Comparison of ENCODE assay signal across 19 cellular contexts in the genomic region with DNA sequence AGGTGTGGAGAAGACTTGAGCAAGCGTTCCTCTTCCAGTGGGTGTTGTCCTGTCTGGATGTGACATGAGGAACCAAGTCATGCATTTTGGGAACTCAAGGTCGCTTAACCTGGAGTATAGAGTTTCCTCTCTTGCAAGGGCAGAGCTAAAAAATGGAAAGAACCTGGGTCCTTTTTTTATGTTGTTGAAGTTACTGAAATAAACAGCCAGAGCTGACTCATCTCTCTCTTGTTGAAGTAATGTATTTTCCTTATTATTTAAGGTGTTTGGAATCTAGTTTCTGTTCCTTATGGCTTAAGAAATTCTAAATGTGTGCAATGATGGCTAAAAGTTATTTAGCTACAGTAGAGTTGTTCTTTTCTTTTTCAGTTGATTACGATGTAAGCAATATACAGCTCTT.
A peak's percentile ranks its signal among the peaks of the same experiment; 100 is the strongest.
DNase-seq lines count a peak whose midpoint lies in the region; ATAC-seq, FAIRE-seq and TF ChIP-seq lines count a peak whose summit lies in the region.
"Had no signal": no experiment of that assay in that cellular context is flagged by ENCODE, and none has a peak within 500 bp of the region (broad histone marks: within the 10 kb centered on the region; RNA-seq: fewer than 3 reads in every experiment).

No MANE protein-coding gene starts in this region.

- H2AFZ ChIP-seq in H1 (ENCODE audit: low read length): no peak overlapping the region

- no peak overlapping the region for H3K4ac ChIP-seq in H1 (replicated peaks; ENCODE audit: insufficient read length, low read depth, low read length)

- H3K23me2 ChIP-seq in H1 (ENCODE audit: low read depth, low read length): no peaks in the 10 kb centered on the region

- H4K5ac ChIP-seq in H1 (ENCODE audit: insufficient read length, low read depth, low read length): no peak overlapping the region

- H3K4me3 ChIP-seq in heart right ventricle (no peak overlapping the region), H1 (ENCODE audit: extremely low read depth in 1 of 4, insufficient read depth in 2 of 4, low read depth in 3 of 4, low read length in 4 of 4) (no peak overlapping the region), muscle layer of duodenum (ENCODE audit: low read depth in 1 of 2, low read length in 2 of 2) (peak overlapping the region in 1 of 2 donors; percentile 3), upper lobe of right lung (no peak overlapping the region)
- H3K4me3 ChIP-seq: A549, ovary had no signal

- WGBS in heart right ventricle, 2 donors: 95 to 97% methylated on average over 3 of the region's 3 CpGs
- WGBS in H1 (ENCODE audit: extremely low coverage in 1 of 2, insufficient coverage in 1 of 2, insufficient read length in 1 of 2, insufficient replicate concordance in 2 of 2, low coverage in 1 of 2, low lambda C conversion rate in 2 of 2, missing lambda C conversion rate in 1 of 2), 2 experiments: 96% methylated on average over 3 of the region's 3 CpGs; no CpG with 5 or more reads in 1 of the 2 experiments

- POLR2A ChIA-PET in H1 (lab: Charles Lee; ENCODE audit: partially characterized antibody): no interaction called here

- H3K36me3 ChIP-seq in heart right ventricle (no peaks in the 10 kb centered on the region), H1 (ENCODE audit: control insufficient read depth in 2 of 4, insufficient read depth in 4 of 4, low read length in 3 of 4) (no peaks in the 10 kb centered on the region), muscle layer of duodenum (ENCODE audit: control insufficient read depth in 1 of 2, insufficient read depth in 2 of 2, low read length in 2 of 2) (peaks cover 0 to 8% of the 10 kb centered on the region in 2 donors), upper lobe of right lung (no peaks in the 10 kb centered on the region)
- H3K36me3 ChIP-seq: ovary had no signal

- H3K27me3 ChIP-seq in heart right ventricle (no peaks in the 10 kb centered on the region), H1 (replicated peaks in 1 of 4; ENCODE audit: control insufficient read depth in 3 of 4, extremely low read depth in 1 of 4, insufficient read depth in 3 of 4, low read length in 3 of 4) (no peaks in the 10 kb centered on the region), muscle layer of duodenum (ENCODE audit: low read depth, low read length) (no peaks in the 10 kb centered on the region), upper lobe of right lung (no peaks in the 10 kb centered on the region)
- H3K27me3 ChIP-seq: ovary had no signal

- CTCF ChIA-PET in H1 (lab: Charles Lee; ENCODE audit: partially characterized antibody): interaction anchor here (0.5 to 1.0 kb wide), 3 partner anchors 10 to 292 kb away, joined by 3 to 5 read pairs (median 3); no protein-coding TSS in a partner anchor

- no peak for DNase-seq in heart right ventricle
- DNase-seq in left ventricle myocardium superior: no peak
- DNase-seq in H1 (ENCODE audit: low read depth in 1 of 2, low spot score in 2 of 2): no peak
- no peak for DNase-seq in upper lobe of right lung
- no peak for DNase-seq in activated naive CD4-positive, alpha-beta T cell treated with Interleukin-2 at 50 U/mL for 16 hours
- no peak for DNase-seq in HT-29 (ENCODE audit: low spot score)
- DNase-seq: activated CD4-positive, alpha-beta T cell treated with anti-CD3 and anti-CD28 coated beads, Interleukin-2, amount 10 ng/mL, durations not matched to agents 7 days and 5 days; activated T-cell treated with anti-CD3 and anti-CD28 coated beads, Interleukin-2, amount 50 U/mL, for 1 hour; central memory CD4-positive, alpha-beta T cell; DMS53; endodermal cell; islet precursor cell; NCI-H1694 had no signal

- no peaks in the 10 kb centered on the region for H3K79me2 ChIP-seq in H1 (ENCODE audit: control insufficient read depth in 1 of 2, insufficient read depth in 2 of 2, low read length in 2 of 2)

- no peak overlapping the region for H3K18ac ChIP-seq in H1 (ENCODE audit: extremely low read depth, low read length)

- TF ChIP-seq EP300 in H1 (IDR thresholded peaks at IDR 0.05; ENCODE audit: borderline replicate concordance in 1 of 2, low read depth in 2 of 2, low read length in 2 of 2): no peak

- H3K9me3 ChIP-seq in heart right ventricle (peaks cover 0 to 8% (median 5%) of the 10 kb centered on the region in 11 donors), H1 (ENCODE audit: insufficient read depth in 2 of 2, low read depth in 1 of 2, low read length in 1 of 2) (no peaks in the 10 kb centered on the region), muscle layer of duodenum (ENCODE audit: control insufficient read depth in 1 of 2, low read length in 2 of 2) (peaks cover 0 to 3% of the 10 kb centered on the region in 2 donors), upper lobe of right lung (no peaks in the 10 kb centered on the region)
- H3K9me3 ChIP-seq: A549, ovary had no signal

- H2BK12ac ChIP-seq in H1 (ENCODE audit: low read depth, low read length): 0 out of 2 replicates have a peak overlapping the region, but pooled peaks have one; percentile 39

- H3K4me1 ChIP-seq in heart right ventricle: peaks cover 4 to 78% (median 53%) of the 10 kb centered on the region in 9 donors
- H3K4me1 ChIP-seq in H1 (replicated peaks in 1 of 4; ENCODE audit: control insufficient read depth in 3 of 4, insufficient read depth in 4 of 4, low read length in 3 of 4): peaks cover 0 to 6% (median 0%) of the 10 kb centered on the region in 4 experiments; a peak in 3 of 7 replicates
- peaks cover 8 to 15% of the 10 kb centered on the region in 2 donors for H3K4me1 ChIP-seq in muscle layer of duodenum (ENCODE audit: control insufficient read depth in 1 of 2, insufficient read depth in 2 of 2, low read length in 2 of 2)
- peaks cover 21% of the 10 kb centered on the region for H3K4me1 ChIP-seq in upper lobe of right lung

- H3K4me2 ChIP-seq in H1 (ENCODE audit: insufficient read depth in 1 of 2, low read depth in 2 of 2, low read length in 2 of 2): no peak overlapping the region
- H3K4me2 ChIP-seq: A549 had no signal

- TF ChIP-seq RAD21 in H1 (IDR thresholded peaks at IDR 0.05 in 1 of 2, conservative IDR thresholded peaks at IDR 0.05 in 1 of 2; ENCODE audit: low read depth in 2 of 2, low read length in 2 of 2): no peak

- no peaks in the 10 kb centered on the region for H3K79me1 ChIP-seq in H1 (ENCODE audit: low read depth, low read length)

- ATAC-seq in heart right ventricle: no peak
- no peak for ATAC-seq in left ventricle myocardium superior
- peak; percentile 45 for ATAC-seq in upper lobe of right lung
- no peak for ATAC-seq in HG02885 (IDR thresholded peaks at IDR 0.05; ENCODE audit: poor library complexity, unreplicated experiment)
- ATAC-seq: A549, SK-N-SH treated with all-trans-retinoic acid at 6 μM for 48 hours had no signal

- no peak for TF ChIP-seq POLR2A in H1 (IDR thresholded peaks at IDR 0.05; ENCODE audit: control extremely low read depth in 1 of 2, low read depth in 2 of 2, low read length in 2 of 2)

- H3K27ac ChIP-seq in heart right ventricle (peak overlapping the region in 8 of 10 donors; percentile 41 to 73 (median 67)), H1 (ENCODE audit: low read depth, low read length) (no peak overlapping the region), muscle layer of duodenum (ENCODE audit: low read length) (peak overlapping the region; percentile 89), upper lobe of right lung (peak overlapping the region; percentile 47)
- H3K27ac ChIP-seq: A549 had no signal

- H2BK5ac ChIP-seq in H1 (ENCODE audit: low read depth, low read length): no peak overlapping the region

- no peak for FAIRE-seq in H1 (lab: Jason Lieb, UNC)
- FAIRE-seq: A549, TTC549 had no signal

- TF ChIP-seq CTCF in heart right ventricle (IDR thresholded peaks at IDR 0.05) (no peak), H1 (IDR thresholded peaks at IDR 0.05; ENCODE audit: control extremely low read depth in 1 of 3, insufficient read depth in 1 of 3, low read depth in 1 of 3, low read length in 3 of 3) (no peak), upper lobe of right lung (IDR thresholded peaks at IDR 0.05) (no peak)

- H3K9ac ChIP-seq in H1 (replicated peaks in 1 of 4; ENCODE audit: extremely low read depth in 1 of 4, low read depth in 3 of 4, low read length in 3 of 4): no peak overlapping the region

- intact Hi-C loops in heart right ventricle (cut with DNase I) (loop anchor here in 4 of 10 donors (5.0 to 10.0 kb wide), 4 partner anchors 52 to 318 kb away; a partner anchor contains a TSS), left ventricle myocardium superior (cut with micrococcal nuclease) (no loop called here), upper lobe of right lung (cut with DNase I) (no loop called here)

- H2BK120ac ChIP-seq in H1 (replicated peaks; ENCODE audit: low read depth, low read length): no peak overlapping the region

- H2BK15ac ChIP-seq in H1 (ENCODE audit: low read length): no peak overlapping the region

- no peaks in the 10 kb centered on the region for H4K20me1 ChIP-seq in H1 (replicated peaks in 1 of 2; ENCODE audit: control insufficient read depth in 1 of 2, insufficient read depth in 2 of 2, low read length in 2 of 2)

- no peak overlapping the region for H3K56ac ChIP-seq in H1 (replicated peaks; ENCODE audit: insufficient read length, low read depth, low read length)

- no peak overlapping the region for H2AK5ac ChIP-seq in H1 (ENCODE audit: low read depth, low read length)

- no peak overlapping the region for H3K23ac ChIP-seq in H1 (ENCODE audit: insufficient read length)

- H4K8ac ChIP-seq in H1 (ENCODE audit: extremely low read depth, insufficient read depth, low read length): no peak overlapping the region

- H2BK20ac ChIP-seq in H1 (ENCODE audit: low read length): 0 out of 2 replicates have a peak overlapping the region, but pooled peaks have one; percentile 40

- no peak overlapping the region for H4K91ac ChIP-seq in H1 (replicated peaks; ENCODE audit: insufficient read length, low read length)

- no peak overlapping the region for H3K14ac ChIP-seq in H1 (ENCODE audit: insufficient read length)

TF ChIP-seq in H1, 55 proteins besides CTCF, POLR2A, EP300 and RAD21:
- TF ChIP-seq MAFK (IDR thresholded peaks at IDR 0.05; ENCODE audit: low read depth, low read length) (no peak), TEAD4 (IDR thresholded peaks at IDR 0.05; ENCODE audit: low read depth, low read length) (no peak), NRF1 (IDR thresholded peaks at IDR 0.05; ENCODE audit: low read depth, low read length) (no peak), EZH2 (IDR thresholded peaks at IDR 0.05; ENCODE audit: low read depth, low read length, severe bottlenecking) (no peak), POU5F1 (IDR thresholded peaks at IDR 0.05; ENCODE audit: low read depth, low read length) (no peak), NANOG (IDR thresholded peaks at IDR 0.05; ENCODE audit: insufficient read depth, low read depth, low read length, poor library complexity, severe bottlenecking) (no peak), SRF (IDR thresholded peaks at IDR 0.05; ENCODE audit: low read depth, low read length) (no peak), SIN3A (conservative IDR thresholded peaks at IDR 0.05 in 1 of 2, IDR thresholded peaks at IDR 0.05 in 1 of 2; ENCODE audit: low read depth in 1 of 2, low read length in 2 of 2) (no peak), SIX5 (IDR thresholded peaks at IDR 0.05; ENCODE audit: low read depth, low read length) (no peak)
- TF ChIP-seq, protein P1, sequence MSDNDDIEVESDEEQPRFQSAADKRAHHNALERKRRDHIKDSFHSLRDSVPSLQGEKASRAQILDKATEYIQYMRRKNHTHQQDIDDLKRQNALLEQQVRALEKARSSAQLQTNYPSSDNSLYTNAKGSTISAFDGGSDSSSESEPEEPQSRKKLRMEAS (IDR thresholded peaks at IDR 0.05): no peak
